Comparison of ENCODE assay signal across 23 cellular contexts in genomic region chr14:48967419-48967818, GRCh38.
"Had no signal": no experiment of that assay in that cellular context is flagged by ENCODE, and none has a peak within 500 bp of the region (broad histone marks: within the 10 kb centered on the region; RNA-seq: fewer than 3 reads in every experiment).

No MANE protein-coding gene starts in this region.

- H3K4me3 ChIP-seq: dorsolateral prefrontal cortex, gastrocnemius medialis, left lung, neural progenitor cell, prostate gland, right atrium auricular region, testis, tibial artery, upper lobe of left lung had no signal

- H3K27me3 ChIP-seq: dorsolateral prefrontal cortex, gastrocnemius medialis, left lung, neural progenitor cell, right atrium auricular region, testis, tibial artery, upper lobe of left lung had no signal

- H3K9me3 ChIP-seq: gastrocnemius medialis, left lung, prostate gland, right atrium auricular region, testis, tibial artery, upper lobe of left lung had no signal

- H3K4me1 ChIP-seq: gastrocnemius medialis, left lung, neural progenitor cell, prostate gland, right atrium auricular region, testis, tibial artery, upper lobe of left lung had no signal

- H3K27ac ChIP-seq: dorsolateral prefrontal cortex, epithelial cell of prostate, gastrocnemius medialis, left lung, neural progenitor cell, prostate gland, right atrium auricular region, testis, tibial artery, upper lobe of left lung had no signal

- H3K9ac ChIP-seq: neural progenitor cell had no signal

- H2AFZ ChIP-seq: neural progenitor cell had no signal

- H3K36me3 ChIP-seq: gastrocnemius medialis, left lung, neural progenitor cell, prostate gland, right atrium auricular region, tibial artery, upper lobe of left lung had no signal

- DNase-seq: dorsolateral prefrontal cortex; effector CD4-positive, alpha-beta T cell; endodermal cell; foreskin fibroblast; gastrocnemius medialis; head of caudate nucleus; kidney; left cardiac atrium; left lung; mesendoderm; midbrain; naive thymus-derived CD4-positive, alpha-beta T cell; nucleus accumbens; stimulated activated CD4-positive, alpha-beta T cell treated with anti-CD3 and anti-CD28 coated beads, Interleukin-4, amount 100 ng/mL, for 4 hours; stimulated activated naive CD8-positive, alpha-beta T cell treated with anti-CD3 and anti-CD28 coated beads, Interleukin-15, Interleukin-2, amounts not matched to agents 100 U/mL and 50 U/mL, for 24 hours; substantia nigra; testis; tibial artery; upper lobe of left lung had no signal

- H3K4me2 ChIP-seq: neural progenitor cell had no signal
